In genomic region chr2:174902491-174903242, GRCh38 we compare ENCODE assay signal across 11 cellular contexts.
DNase-seq lines count a peak whose midpoint lies in the region; ATAC-seq, FAIRE-seq and TF ChIP-seq lines count a peak whose summit lies in the region.
"Had no signal": no experiment of that assay in that cellular context is flagged by ENCODE, and none has a peak within 500 bp of the region (broad histone marks: within the 10 kb centered on the region; RNA-seq: fewer than 3 reads in every experiment).

No MANE protein-coding gene starts in this region.

- no peak for TF ChIP-seq POLR2A in K562 (conservative IDR thresholded peaks at IDR 0.05)

- no peak for TF ChIP-seq EP300 in K562 (IDR thresholded peaks at IDR 0.05; ENCODE audit: low read length)

- 0% methylated on average over 3 of the region's 3 CpGs for WGBS in K562 (ENCODE audit: insufficient coverage, low coverage, missing lambda C conversion rate)

- H3K4me2 ChIP-seq in K562 (ENCODE audit: insufficient read depth, low read length): no peak overlapping the region

- no peak for TF ChIP-seq RAD21 in K562 (CRISPR knock-in tag; conservative IDR thresholded peaks at IDR 0.05 in 1 of 2, IDR thresholded peaks at IDR 0.05 in 1 of 2)

- DNase-seq in AG10803 (ENCODE audit: low read depth) (peak; percentile 23), K562 (ENCODE audit: extremely low read depth in 1 of 4, low spot score in 3 of 4) (no peak), NCI-H146 (lab: John Stamatoyannopoulos, UW) (no peak)
- peak; percentile 81 for DNase-seq in Jurkat, Clone E6-1 (ENCODE audit: low read depth, low spot score)
- DNase-seq: activated CD4-positive, alpha-beta T cell treated with anti-CD3 and anti-CD28 coated beads, Interleukin-2, amount 50 U/mL, for 48 hours; activated naive CD4-positive, alpha-beta T cell treated with anti-CD3 and anti-CD28 coated beads, Interleukin-2, amount 50 U/mL, for 16 hours; T-helper 1 cell had no signal

- intact Hi-C loops in K562 (cut with micrococcal nuclease): no loop called here

- no TSS peak for BruUV-seq in K562 (replicated peaks; lab: Mats Ljungman, UMichigan)

- H3K9me1 ChIP-seq in K562 (ENCODE audit: control insufficient read depth, insufficient read depth, low read length): no peaks in the 10 kb centered on the region

- no peak for TF ChIP-seq CTCF in AG10803 (conservative IDR thresholded peaks at IDR 0.05; ENCODE audit: low read length)
- no peak for TF ChIP-seq CTCF in K562 (IDR thresholded peaks at IDR 0.05 in 2 of 3, conservative IDR thresholded peaks at IDR 0.05 in 1 of 3; ENCODE audit: insufficient read depth in 2 of 3, low read depth in 1 of 3, low read length in 3 of 3)

- H3K36me3 ChIP-seq in K562 (ENCODE audit: control insufficient read depth, insufficient read depth, low read length): no peaks in the 10 kb centered on the region

- H3K9ac ChIP-seq in K562 (ENCODE audit: insufficient read depth in 1 of 2, low read depth in 2 of 2, low read length in 2 of 2): no peak overlapping the region

- CTCF ChIA-PET in K562 (lab: Yijun Ruan, JAX; ENCODE audit: low intra/inter-chr PET ratio): no interaction called here

- no peak for FAIRE-seq in K562 (lab: Jason Lieb, UNC)

- ATAC-seq in K562: no peak
- no peak for ATAC-seq in GM21737 (IDR thresholded peaks at IDR 0.05; ENCODE audit: unreplicated experiment)
- ATAC-seq in HG03469 (IDR thresholded peaks at IDR 0.05; ENCODE audit: unreplicated experiment): no peak
- no peak for ATAC-seq in HG03432 (IDR thresholded peaks at IDR 0.05; ENCODE audit: unreplicated experiment)

- in situ Hi-C loops in K562 (cut with MboI): no loop called here

- no peak overlapping the region for H2AFZ ChIP-seq in K562 (ENCODE audit: low read depth, low read length)

- H3K27ac ChIP-seq in K562 (ENCODE audit: extremely low read depth, low read depth, low read length) (no peak overlapping the region), layer of hippocampus (ENCODE audit: low read depth, low read length) (peak overlapping the region; percentile 24)

- no peak overlapping the region for H3K4me3 ChIP-seq in AG10803 (ENCODE audit: low read length)
- no peak overlapping the region for H3K4me3 ChIP-seq in Jurkat, Clone E6-1 (ENCODE audit: low read length)
- H3K4me3 ChIP-seq in K562: no peak overlapping the region

- no peaks in the 10 kb centered on the region for H3K9me3 ChIP-seq in K562 (replicated peaks; ENCODE audit: control insufficient read depth, insufficient read depth, low read depth, low read length)

- H4K20me1 ChIP-seq in K562 (replicated peaks; ENCODE audit: control insufficient read depth, insufficient read depth, low read length): no peaks in the 10 kb centered on the region

- H3K79me2 ChIP-seq in K562 (ENCODE audit: control insufficient read depth, insufficient read depth, low read length): no peaks in the 10 kb centered on the region

- POLR2A ChIA-PET in K562 (lab: Yijun Ruan, JAX): interaction anchor here (0.6 to 1.0 kb wide), 2 partner anchors 12 to 16 kb away, joined by 3 to 4 read pairs; no protein-coding TSS in a partner anchor

- no peaks in the 10 kb centered on the region for H3K4me1 ChIP-seq in K562 (replicated peaks in 1 of 2; ENCODE audit: control insufficient read depth in 2 of 2, insufficient read depth in 2 of 2, low read length in 2 of 2)

- H3K27me3 ChIP-seq in K562 (ENCODE audit: control insufficient read depth in 2 of 2, insufficient read depth in 2 of 2, low read length in 2 of 2) (peaks cover 0 to 11% of the 10 kb centered on the region in 2 experiments; a peak in 2 of 5 replicates), layer of hippocampus (ENCODE audit: control insufficient read depth, insufficient read depth, low read length) (no peaks in the 10 kb centered on the region)

TF ChIP-seq in K562, 482 proteins besides CTCF, POLR2A, EP300 and RAD21:
- TF ChIP-seq RFX1 (IDR thresholded peaks at IDR 0.05) (peak; percentile 36; the same call in 1 of the 2 replicates), ZNF311 (CRISPR knock-in tag; IDR thresholded peaks at IDR 0.05) (no peak)

Comparison
In these comparisons a context has a peak if more than half of its experiments do, and no peak if none do; other contexts are left out.
1. DNase-seq: peak in AG10803 (single experiment) and Jurkat, Clone E6-1 (single experiment); none in K562 (0 of 4) and NCI-H146 (single experiment).